In genomic region chr16:1152651-1153259, GRCh38 we compare ENCODE assay signal across 8 cellular contexts.
DNase-seq lines count a peak whose midpoint lies in the region; ATAC-seq and TF ChIP-seq lines count a peak whose summit lies in the region.

Gene CACNA1H, plus strand, starts transcription at chr16:1153106. Its CDS starts 632 bp downstream, at chr16:1153738.

- ATAC-seq in GM21619 (IDR thresholded peaks at IDR 0.05; ENCODE audit: unreplicated experiment) = no peak

- TF ChIP-seq CTCF in 22Rv1 (IDR thresholded peaks at IDR 0.05) = peak; percentile 20; the same call in 1 of the 2 replicates

- peak within 1 kb of the TSS; percentile 64 for H3K4me3 ChIP-seq in iPS-18c (ENCODE audit: insufficient read depth, low read depth, low read length)

- no peaks in the 10 kb centered on the region for H3K9me3 ChIP-seq in iPS-18c (ENCODE audit: control insufficient read depth, insufficient read depth, low read length)

- DNase-seq in NCI-H2196 treated with DMSO at 0.1 percent for 48 hours (lab: John Stamatoyannopoulos, UW; ENCODE audit: unreplicated experiment) (peak; percentile 10), EL (no peak), kidney tubule cell (ENCODE audit: low spot score) (no peak)
- DNase-seq in activated effector memory CD4-positive, alpha-beta T cell treated with anti-CD3 and anti-CD28 coated beads, Interleukin-2, amount 50 U/mL, for 16 hours = peak; percentile 84
- peak; percentile 32 to 52 for DNase-seq in stimulated activated CD4-positive, alpha-beta T cell treated with anti-CD3 and anti-CD28 coated beads, Interleukin-2, amount 100 ng/mL, for 48 hours

- no peak within 1 kb of the TSS for H3K27ac ChIP-seq in 22Rv1

Comparison
In these comparisons a context has a peak if more than half of its experiments do, and no peak if none do; other contexts are left out.
1. DNase-seq: peak in NCI-H2196 treated with DMSO at 0.1 percent for 48 hours (single experiment), activated effector memory CD4-positive, alpha-beta T cell treated with anti-CD3 and anti-CD28 coated beads, Interleukin-2, amount 50 U/mL, for 16 hours (single experiment) and stimulated activated CD4-positive, alpha-beta T cell treated with anti-CD3 and anti-CD28 coated beads, Interleukin-2, amount 100 ng/mL, for 48 hours (2 of 2); none in EL (single experiment) and kidney tubule cell (single experiment).